In the genomic region with DNA sequence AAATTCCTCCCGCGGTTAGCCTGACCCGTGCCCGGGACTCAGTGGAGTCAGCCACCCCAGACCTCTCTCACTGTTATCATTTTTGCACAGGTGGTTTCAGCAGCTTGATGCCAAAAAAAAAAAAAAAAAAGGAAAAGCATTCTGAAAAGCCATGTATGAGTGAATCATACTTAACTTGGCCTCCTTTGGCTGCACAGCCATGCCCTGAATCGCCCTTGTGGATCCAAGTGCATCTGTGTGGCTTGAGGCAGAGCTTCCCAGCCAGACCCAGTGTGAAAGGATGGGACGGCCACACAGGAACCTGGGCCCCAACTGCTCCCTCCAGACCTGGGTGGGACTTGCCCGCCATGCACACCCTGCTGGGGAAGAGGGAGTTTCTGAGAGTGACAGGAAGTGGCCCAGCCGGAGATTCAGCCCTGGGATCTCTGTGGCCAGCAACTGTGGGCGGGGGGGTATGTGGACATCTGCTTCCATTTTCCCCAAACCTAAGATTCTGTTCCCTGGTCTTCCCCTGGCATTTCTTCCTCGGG, we compare ENCODE assay signal across 10 cellular contexts. TPM values are rescaled to one million over a fixed set of nuclear protein-coding genes. Genes with fewer than 3 reads are reported as not detected.
DNase-seq lines count a peak whose midpoint lies in the region; ATAC-seq, FAIRE-seq and TF ChIP-seq lines count a peak whose summit lies in the region.
"Had no signal": no experiment of that assay in that cellular context is flagged by ENCODE, and none has a peak within 500 bp of the region (broad histone marks: within the 10 kb centered on the region; RNA-seq: fewer than 3 reads in every experiment).

No MANE protein-coding gene starts in this region.

- H2BK120ac ChIP-seq in IMR-90 (ENCODE audit: low read depth, low read length) = peak overlapping the region; percentile 30; the same call in 1 of the 2 replicates
- H2BK120ac ChIP-seq in mesendoderm (ENCODE audit: low read depth, low read length) = no peak overlapping the region

- H2BK5ac ChIP-seq in IMR-90 (ENCODE audit: low read depth, low read length, poor library complexity, severe bottlenecking) (peak overlapping the region; percentile 64), mesendoderm (ENCODE audit: low read length) (no peak overlapping the region)

- BruUV-seq in IMR-90 (replicated peaks; lab: Mats Ljungman, UMichigan) (no TSS peak), GM12878 (replicated peaks; lab: Mats Ljungman, UMichigan) (no TSS peak)

- CTCF ChIA-PET in IMR-90 (lab: Yijun Ruan, JAX) (no interaction called here), GM12878 (lab: Yijun Ruan, JAX) (interaction anchor here (1.0 kb wide), 1 partner anchor 19 kb away, joined by 3 read pairs; no protein-coding TSS in a partner anchor)

- H2BK15ac ChIP-seq in IMR-90 (ENCODE audit: low read depth, low read length) (no peak overlapping the region), mesendoderm (replicated peaks; ENCODE audit: low read depth) (no peak overlapping the region)

- H3K23ac ChIP-seq in IMR-90 (ENCODE audit: low read depth, low read length) = no peak overlapping the region
- no peak overlapping the region for H3K23ac ChIP-seq in mesendoderm (ENCODE audit: low read length)

- RAD21 ChIA-PET in GM12878 (lab: Charles Lee; ENCODE audit: unreplicated experiment) = no interaction called here

- peaks cover 2% of the 10 kb centered on the region; the same call in 1 of the 2 replicates for H3K9me1 ChIP-seq in IMR-90 (ENCODE audit: insufficient read depth, low read length)

- SMC1A ChIA-PET in GM12878 (lab: Charles Lee; ENCODE audit: uncharacterized antibody, unreplicated experiment) = no interaction called here

- H4K8ac ChIP-seq in IMR-90 (ENCODE audit: low read depth in 2 of 2, low read length in 2 of 2) (peak overlapping the region; percentile 40 to 77; a peak in 2 of 4 replicates), mesendoderm (ENCODE audit: low read depth, low read length) (no peak overlapping the region)

- ATAC-seq in IMR-90 (ENCODE audit: low read depth) = peak; percentile 58
- peak; percentile 83 for ATAC-seq in GM12878
- ATAC-seq in HG03342 (IDR thresholded peaks at IDR 0.05; ENCODE audit: unreplicated experiment) = no peak
- no peak for ATAC-seq in GM18909 (IDR thresholded peaks at IDR 0.05; ENCODE audit: poor library complexity, unreplicated experiment)

- H3K27ac ChIP-seq in IMR-90 (ENCODE audit: insufficient read depth, low read length) (peak overlapping the region; percentile 53), GM12878 (ENCODE audit: control insufficient read depth, insufficient read depth) (no peak overlapping the region), mesendoderm (ENCODE audit: low read depth, low read length) (no peak overlapping the region)

- no peak for TF ChIP-seq EP300 in GM12878 (IDR thresholded peaks at IDR 0.05; ENCODE audit: borderline replicate concordance in 1 of 2, control insufficient read depth in 1 of 2, low read depth in 2 of 2, low read length in 2 of 2)

- H2BK20ac ChIP-seq in IMR-90 (ENCODE audit: low read depth, low read length) = no peak overlapping the region

- DNase-seq in COLO668 (lab: John Stamatoyannopoulos, UW; ENCODE audit: unreplicated experiment) (peak; percentile 15), IMR-90 (peak; percentile 68), GM12878 (ENCODE audit: low read depth, low spot score) (no peak), mesendoderm (peak; percentile 31), NCI-H526 (lab: John Stamatoyannopoulos, UW) (no peak)
- no peak for DNase-seq in NK-92 treated with Interleukin-12 subunit alpha and Interleukin-12 subunit beta, amount 100 ng/mL, for 24 hours (lab: John Stamatoyannopoulos, UW)

- H2AK5ac ChIP-seq in IMR-90 (ENCODE audit: low read depth, low read length) (peak overlapping the region; percentile 74; the same call in 1 of the 2 replicates), mesendoderm (ENCODE audit: low read length) (no peak overlapping the region)

- H3K18ac ChIP-seq in IMR-90 (ENCODE audit: low read depth, low read length) (no peak overlapping the region), mesendoderm (ENCODE audit: low read length) (no peak overlapping the region)

- TF ChIP-seq CTCF in IMR-90 (conservative IDR thresholded peaks at IDR 0.05; ENCODE audit: low read depth, low read length) (no peak), GM12878 (IDR thresholded peaks at IDR 0.05 in 2 of 3, conservative IDR thresholded peaks at IDR 0.05 in 1 of 3; ENCODE audit: control insufficient read depth in 2 of 3, extremely low read depth in 1 of 3, insufficient read depth in 1 of 3, low read depth in 3 of 3, low read length in 3 of 3) (no peak)

- no peak overlapping the region for H3K4me2 ChIP-seq in IMR-90 (ENCODE audit: low read depth, low read length)
- peak overlapping the region; percentile 7; the same call in 1 of the 2 replicates for H3K4me2 ChIP-seq in GM12878 (ENCODE audit: control insufficient read depth, insufficient read depth)
- H3K4me2 ChIP-seq in mesendoderm (ENCODE audit: low read length) = no peak overlapping the region
- H3K4me2 ChIP-seq: neural progenitor cell had no signal

- no peak for TF ChIP-seq POLR2A in IMR-90 (IDR thresholded peaks at IDR 0.05; ENCODE audit: low read depth, low read length)
- TF ChIP-seq POLR2A in GM12878 (IDR thresholded peaks at IDR 0.05; ENCODE audit: low read depth, low read length) = no peak

- POLR2A ChIA-PET in IMR-90 (lab: Charles Lee; ENCODE audit: unreplicated experiment) (interaction anchor here (0.5 kb wide), 2 partner anchors 51 to 318 kb away, joined by 4 to 5 read pairs; no protein-coding TSS in a partner anchor), GM12878 (lab: Charles Lee) (no interaction called here)

- H3K56ac ChIP-seq in IMR-90 (ENCODE audit: extremely low read depth, insufficient read depth, low read length) = no peak overlapping the region
- H3K56ac ChIP-seq in mesendoderm (ENCODE audit: low read length) = no peak overlapping the region

- H3K9ac ChIP-seq in IMR-90 (ENCODE audit: low read depth, low read length) (no peak overlapping the region), GM12878 (ENCODE audit: control insufficient read depth, insufficient read depth, low read length) (no peak overlapping the region), mesendoderm (ENCODE audit: low read length) (no peak overlapping the region)
- H3K9ac ChIP-seq: neural progenitor cell had no signal

- H3K4me3 ChIP-seq in IMR-90 (ENCODE audit: insufficient read depth, low read depth, low read length) (no peak overlapping the region), GM12878 (no peak overlapping the region), mesendoderm (ENCODE audit: low read length) (no peak overlapping the region)
- H3K4me3 ChIP-seq: neural progenitor cell had no signal

- peaks cover 2% of the 10 kb centered on the region for H3K79me2 ChIP-seq in GM12878 (ENCODE audit: control insufficient read depth, insufficient read depth, low read length)
- H3K79me2 ChIP-seq in mesendoderm (ENCODE audit: control insufficient read depth, insufficient read depth, low read length) = peaks cover 2% of the 10 kb centered on the region

- intact Hi-C loops in IMR-90 (cut with micrococcal nuclease) = no loop called here
- intact Hi-C loops in GM12878 (cut with micrococcal nuclease; ENCODE audit: unreplicated experiment) = no loop called here

- TF ChIP-seq RAD21 in IMR-90 (IDR thresholded peaks at IDR 0.05; ENCODE audit: low read length) (no peak), GM12878 (IDR thresholded peaks at IDR 0.05; ENCODE audit: insufficient read depth, low read depth, low read length) (no peak)

- dilution Hi-C loops in IMR-90 (cut with HindIII; ENCODE audit: low sequenced_read_pairs, unreplicated experiment) = no loop called here

- no CpG with 5 or more reads among the region's 10 CpGs for WGBS in IMR-90 (ENCODE audit: extremely low coverage in 2 of 2, insufficient read length in 1 of 2), 2 experiments
- WGBS in GM12878 (ENCODE audit: insufficient coverage, insufficient replicate concordance, low lambda C conversion rate, missing lambda C conversion rate) = 17% methylated on average over 10 of the region's 10 CpGs
- no CpG with 5 or more reads among the region's 10 CpGs for WGBS in mesendoderm (ENCODE audit: extremely low coverage, insufficient coverage, low lambda C conversion rate)

- H3K27me3 ChIP-seq in IMR-90 (ENCODE audit: control insufficient read depth, insufficient read depth, low read length) (no peaks in the 10 kb centered on the region), GM12878 (replicated peaks in 1 of 2; ENCODE audit: control insufficient read depth in 2 of 2, insufficient read depth in 2 of 2, low read length in 1 of 2) (no peaks in the 10 kb centered on the region), mesendoderm (ENCODE audit: insufficient read depth, low read length, poor library complexity) (no peaks in the 10 kb centered on the region)

- H3K79me1 ChIP-seq in IMR-90 (ENCODE audit: low read depth in 1 of 2, low read length in 2 of 2) (peaks cover 8 to 10% of the 10 kb centered on the region in 2 experiments), mesendoderm (ENCODE audit: low read length) (peaks cover 2% of the 10 kb centered on the region)

- H4K5ac ChIP-seq in IMR-90 (ENCODE audit: low read depth, low read length) = peak overlapping the region; percentile 15; the same call in 1 of the 2 replicates
- no peak overlapping the region for H4K5ac ChIP-seq in mesendoderm (ENCODE audit: low read length)

- no peaks in the 10 kb centered on the region; the same call in 1 of the 2 replicates for H4K20me1 ChIP-seq in IMR-90 (ENCODE audit: insufficient read depth, low read length)
- H4K20me1 ChIP-seq in GM12878 (ENCODE audit: control insufficient read depth, insufficient read depth) = no peaks in the 10 kb centered on the region

- peak overlapping the region; percentile 91 for H2AK9ac ChIP-seq in IMR-90 (replicated peaks; ENCODE audit: low read depth, low read length, poor library complexity)

- H3K4me1 ChIP-seq in IMR-90 (ENCODE audit: control insufficient read depth, insufficient read depth, low read length) (peaks cover 11% of the 10 kb centered on the region), GM12878 (ENCODE audit: control insufficient read depth, insufficient read depth, low read length) (peaks cover 6% of the 10 kb centered on the region), mesendoderm (ENCODE audit: control insufficient read depth, low read depth, low read length) (peaks cover 3% of the 10 kb centered on the region)
- H3K4me1 ChIP-seq: neural progenitor cell had no signal

- H3K9me3 ChIP-seq in IMR-90 (ENCODE audit: control insufficient read depth, insufficient read depth, low read length) (no peaks in the 10 kb centered on the region), GM12878 (replicated peaks; ENCODE audit: control insufficient read depth, insufficient read depth, low read length) (peaks cover 11% of the 10 kb centered on the region; the same call in 2 of the 3 replicates)

- H3K4ac ChIP-seq in IMR-90 (ENCODE audit: low read depth, low read length) (peak overlapping the region; percentile 45), mesendoderm (ENCODE audit: low read depth, low read length) (no peak overlapping the region)

- FAIRE-seq in GM12878 (lab: Jason Lieb, UNC) = no peak
- FAIRE-seq: GM12892 had no signal

- H4K91ac ChIP-seq in IMR-90 (ENCODE audit: insufficient read depth, low read depth, low read length) = peak overlapping the region; percentile 41

- in situ Hi-C loops in IMR-90 (cut with MboI; ENCODE audit: low sequenced_read_pairs) (no loop called here), GM12878 (cut with MboI) (no loop called here)

- H2AFZ ChIP-seq in IMR-90 (replicated peaks; ENCODE audit: low read length, poor library complexity) = peak overlapping the region; percentile 85
- H2AFZ ChIP-seq in GM12878 (ENCODE audit: control insufficient read depth, low read depth, low read length) = no peak overlapping the region
- H2AFZ ChIP-seq: neural progenitor cell had no signal

- H3K36me3 ChIP-seq in IMR-90 (ENCODE audit: control insufficient read depth, insufficient read depth, low read length) (peaks cover 13% of the 10 kb centered on the region), GM12878 (ENCODE audit: control insufficient read depth in 2 of 2, insufficient read depth in 2 of 2, low read length in 1 of 2) (peaks cover 7 to 12% of the 10 kb centered on the region in 2 experiments; a peak in 3 of 4 replicates), mesendoderm (ENCODE audit: control insufficient read depth, insufficient read depth, low read length) (peaks cover 3% of the 10 kb centered on the region)
- H3K36me3 ChIP-seq: neural progenitor cell had no signal

- no peak overlapping the region for H3K14ac ChIP-seq in IMR-90 (replicated peaks; ENCODE audit: low read depth, low read length)

RNA-seq across cellular contexts. Expression of a gene that starts 8.6 kb away (rescaled TPM):
- total RNA-seq in IMR-90 (2012; rRNA removed) = 5.9 and 7.8 TPM in 2 replicates
- 22.1 and 26.2 TPM in 2 replicates for polyA plus RNA-seq in IMR-90 (2012; rRNA removed)
- 8.8 and 10.5 TPM in 2 replicates for polyA plus RNA-seq in IMR-90 (2012; cell fraction: cytosol; rRNA removed)
- polyA plus RNA-seq in IMR-90 (2012; cell fraction: nucleus; rRNA removed; ENCODE audit: low replicate concordance) = 4.2 and 16.5 TPM in 2 replicates
- total RNA-seq in GM12878 (2013; cell fraction: nucleolus; rRNA removed) = 26.3 and 29.9 TPM in 2 replicates
- 16.7 and 18.1 TPM in 2 replicates for total RNA-seq in GM12878 (2014; rRNA removed)
- total RNA-seq in GM12878 (2014; rRNA removed; fragmentation: Illumina TruSeq; extraction: Trizol) = 16.5 and 16.9 TPM in 2 replicates
- total RNA-seq in GM12878 (2021) = 13.2 and 13.8 TPM in 2 replicates
- polyA plus RNA-seq in GM12878 (2011; ENCODE audit: low read depth) = 16.6 TPM
- polyA plus RNA-seq in GM12878 (2011; rRNA removed) = 31.1 and 38.1 TPM in 2 replicates
- 18.4 and 21.1 TPM in 2 replicates for polyA plus RNA-seq in GM12878 (2011; cell fraction: cytosol; rRNA removed)
- polyA plus RNA-seq in GM12878 (2011; cell fraction: nucleus; rRNA removed) = 19.4 and 23.3 TPM in 2 replicates
- polyA plus RNA-seq in GM12878 (2012) = 20.8 and 20.9 TPM in 2 replicates
- 18.9 and 22.1 TPM in 2 replicates for polyA plus RNA-seq in GM12878 (2014; fragmentation: Illumina TruSeq; extraction: Trizol)
- polyA plus RNA-seq in GM12878 (2014; fragmentation: Nextera tagmentation; extraction: Ambion mirVana) = 10 to 100 TPM in 1 of 2 experiments, 1 to 10 TPM in 1; 6.5 to 11.3 TPM
- polyA plus RNA-seq in GM12878 (2014; rRNA removed) = 27.1 and 31.4 TPM in 2 replicates
- polyA plus RNA-seq in GM12878 (2016; fragmentation: Nextera tagmentation; extraction: Ambion mirVana) = 10 to 100 TPM; 20.2 to 20.9 TPM
- 11.4 and 12.3 TPM in 2 replicates for polyA minus RNA-seq in GM12878 (2011; rRNA and poly(A)+ RNA removed)
- polyA minus RNA-seq in GM12878 (2011; cell fraction: cytosol; rRNA and poly(A)+ RNA removed) = 5.4 and 5.9 TPM in 2 replicates
- 12.5 and 13.5 TPM in 2 replicates for polyA minus RNA-seq in GM12878 (2011; cell fraction: nucleus; rRNA and poly(A)+ RNA removed)
- 16.0 TPM for polyA plus RNA-seq in mesendoderm (2013, experiment 1 of 2)
- 16.8 TPM for polyA plus RNA-seq in mesendoderm (2013, experiment 2 of 2)

RNA-seq across cellular contexts. Expression of a gene that starts 9.3 kb away (rescaled TPM):
- 63.1 and 67.5 TPM in 2 replicates for total RNA-seq in IMR-90 (2012; rRNA removed)
- 40.3 and 46.5 TPM in 2 replicates for polyA plus RNA-seq in IMR-90 (2012; rRNA removed)
- 24.7 and 30.3 TPM in 2 replicates for polyA plus RNA-seq in IMR-90 (2012; cell fraction: cytosol; rRNA removed)
- 121 and 171 TPM in 2 replicates for polyA plus RNA-seq in IMR-90 (2012; cell fraction: nucleus; rRNA removed; ENCODE audit: low replicate concordance)
- total RNA-seq in GM12878 (2013; cell fraction: nucleolus; rRNA removed) = 241 and 252 TPM in 2 replicates
- 53.8 and 53.9 TPM in 2 replicates for total RNA-seq in GM12878 (2014; rRNA removed)
- 32.4 and 39.7 TPM in 2 replicates for total RNA-seq in GM12878 (2014; rRNA removed; fragmentation: Illumina TruSeq; extraction: Trizol)
- 94.3 and 95.7 TPM in 2 replicates for total RNA-seq in GM12878 (2021)
- polyA plus RNA-seq in GM12878 (2011; ENCODE audit: low read depth) = 28.0 TPM
- polyA plus RNA-seq in GM12878 (2011; rRNA removed) = 42.3 and 45.3 TPM in 2 replicates
- polyA plus RNA-seq in GM12878 (2011; cell fraction: cytosol; rRNA removed) = 53.3 and 76.7 TPM in 2 replicates
- 140 and 149 TPM in 2 replicates for polyA plus RNA-seq in GM12878 (2011; cell fraction: nucleus; rRNA removed)
- polyA plus RNA-seq in GM12878 (2012) = 42.7 and 46.1 TPM in 2 replicates
- 34.3 and 39.3 TPM in 2 replicates for polyA plus RNA-seq in GM12878 (2014; fragmentation: Illumina TruSeq; extraction: Trizol)
- polyA plus RNA-seq in GM12878 (2014; fragmentation: Nextera tagmentation; extraction: Ambion mirVana) = 1 to 10 TPM; 6.1 to 8.8 TPM
- 48.6 and 54.6 TPM in 2 replicates for polyA plus RNA-seq in GM12878 (2014; rRNA removed)
- 10 to 100 TPM; 54.5 to 64.6 TPM for polyA plus RNA-seq in GM12878 (2016; fragmentation: Nextera tagmentation; extraction: Ambion mirVana)
- 54.7 and 88.0 TPM in 2 replicates for polyA minus RNA-seq in GM12878 (2011; rRNA and poly(A)+ RNA removed)
- polyA minus RNA-seq in GM12878 (2011; cell fraction: cytosol; rRNA and poly(A)+ RNA removed) = 58.8 and 74.2 TPM in 2 replicates
- polyA minus RNA-seq in GM12878 (2011; cell fraction: nucleus; rRNA and poly(A)+ RNA removed) = 94.2 and 133 TPM in 2 replicates
- 47.2 TPM for polyA plus RNA-seq in mesendoderm (2013, experiment 1 of 2)
- polyA plus RNA-seq in mesendoderm (2013, experiment 2 of 2) = 48.1 TPM

RNA-seq across cellular contexts. Expression of a gene that starts 29.0 kb away (rescaled TPM):
- total RNA-seq in IMR-90 (2012; rRNA removed) (2.5 and 2.7 TPM in 2 replicates), GM12878 (2014; rRNA removed) (14.4 and 16.2 TPM in 2 replicates), GM12878 (2014; rRNA removed; fragmentation: Illumina TruSeq; extraction: Trizol) (6.7 and 7.3 TPM in 2 replicates), GM12878 (2021) (17.9 and 22.3 TPM in 2 replicates)
- polyA plus RNA-seq in IMR-90 (2012; rRNA removed) (5.3 and 6.2 TPM in 2 replicates), GM12878 (2011; rRNA removed) (4.9 and 6.4 TPM in 2 replicates), GM12878 (2014; fragmentation: Illumina TruSeq; extraction: Trizol) (1.3 and 6.7 TPM in 2 replicates), GM12878 (2014; fragmentation: Nextera tagmentation; extraction: Ambion mirVana) (1 to 10 TPM; 1.1 TPM), GM12878 (2014; rRNA removed) (21.6 and 28.2 TPM in 2 replicates), GM12878 (2016; fragmentation: Nextera tagmentation; extraction: Ambion mirVana) (10 to 100 TPM; 18.8 to 20.2 TPM)
- polyA plus RNA-seq in IMR-90 (2012; cell fraction: cytosol; rRNA removed) = 2.8 and 3.1 TPM in 2 replicates
- polyA plus RNA-seq in IMR-90 (2012; cell fraction: nucleus; rRNA removed; ENCODE audit: low replicate concordance) = 20.8 and 32.3 TPM in 2 replicates
- 39.5 and 45.3 TPM in 2 replicates for total RNA-seq in GM12878 (2013; cell fraction: nucleolus; rRNA removed)
- 1.8 TPM for polyA plus RNA-seq in GM12878 (2011; ENCODE audit: low read depth)
- 9.2 and 14.2 TPM in 2 replicates for polyA plus RNA-seq in GM12878 (2011; cell fraction: cytosol; rRNA removed)
- polyA plus RNA-seq in GM12878 (2011; cell fraction: nucleus; rRNA removed) = 50.5 and 63.4 TPM in 2 replicates
- 7.9 and 9.3 TPM in 2 replicates for polyA plus RNA-seq in GM12878 (2012)
- 9.7 and 17.1 TPM in 2 replicates for polyA minus RNA-seq in GM12878 (2011; rRNA and poly(A)+ RNA removed)
- 4.8 and 5.9 TPM in 2 replicates for polyA minus RNA-seq in GM12878 (2011; cell fraction: cytosol; rRNA and poly(A)+ RNA removed)
- polyA minus RNA-seq in GM12878 (2011; cell fraction: nucleus; rRNA and poly(A)+ RNA removed) = 22.1 and 38.8 TPM in 2 replicates
- polyA plus RNA-seq in mesendoderm (2013, experiment 1 of 2) = 7.3 TPM
- polyA plus RNA-seq in mesendoderm (2013, experiment 2 of 2) = 7.5 TPM

RNA-seq across cellular contexts. Expression of a gene that starts 29.2 kb away (rescaled TPM):
- total RNA-seq in IMR-90 (2012; rRNA removed) = 10.0 and 14.2 TPM in 2 replicates
- polyA plus RNA-seq in IMR-90 (2012; rRNA removed) = 19.4 and 19.5 TPM in 2 replicates
- polyA plus RNA-seq in IMR-90 (2012; cell fraction: cytosol; rRNA removed) = 7.2 and 7.8 TPM in 2 replicates
- 49.9 and 70.7 TPM in 2 replicates for polyA plus RNA-seq in IMR-90 (2012; cell fraction: nucleus; rRNA removed; ENCODE audit: low replicate concordance)
- 102 and 117 TPM in 2 replicates for total RNA-seq in GM12878 (2013; cell fraction: nucleolus; rRNA removed)
- 21.9 and 22.1 TPM in 2 replicates for total RNA-seq in GM12878 (2014; rRNA removed)
- total RNA-seq in GM12878 (2014; rRNA removed; fragmentation: Illumina TruSeq; extraction: Trizol) = 15.3 and 17.1 TPM in 2 replicates
- total RNA-seq in GM12878 (2021) = 33.0 and 35.4 TPM in 2 replicates
- 19.1 TPM for polyA plus RNA-seq in GM12878 (2011; ENCODE audit: low read depth)
- 11.3 and 11.5 TPM in 2 replicates for polyA plus RNA-seq in GM12878 (2011; rRNA removed)
- polyA plus RNA-seq in GM12878 (2011; cell fraction: cytosol; rRNA removed) = 10.0 and 12.0 TPM in 2 replicates
- polyA plus RNA-seq in GM12878 (2011; cell fraction: nucleus; rRNA removed) = 65.9 and 71.0 TPM in 2 replicates
- polyA plus RNA-seq in GM12878 (2012) = 16.9 and 23.8 TPM in 2 replicates
- 7.4 and 18.9 TPM in 2 replicates for polyA plus RNA-seq in GM12878 (2014; fragmentation: Illumina TruSeq; extraction: Trizol)
- 1 to 10 TPM; 2.9 to 6.0 TPM for polyA plus RNA-seq in GM12878 (2014; fragmentation: Nextera tagmentation; extraction: Ambion mirVana)
- 25.4 and 35.1 TPM in 2 replicates for polyA plus RNA-seq in GM12878 (2014; rRNA removed)
- 10 to 100 TPM; 39.2 to 39.6 TPM for polyA plus RNA-seq in GM12878 (2016; fragmentation: Nextera tagmentation; extraction: Ambion mirVana)
- polyA minus RNA-seq in GM12878 (2011; rRNA and poly(A)+ RNA removed) = 40.6 and 78.3 TPM in 2 replicates
- polyA minus RNA-seq in GM12878 (2011; cell fraction: cytosol; rRNA and poly(A)+ RNA removed) = 10.3 and 13.7 TPM in 2 replicates
- 19.9 and 39.3 TPM in 2 replicates for polyA minus RNA-seq in GM12878 (2011; cell fraction: nucleus; rRNA and poly(A)+ RNA removed)
- polyA plus RNA-seq in mesendoderm (2013, experiment 1 of 2) = 13.6 TPM
- polyA plus RNA-seq in mesendoderm (2013, experiment 2 of 2) = 12.3 TPM

Comparison
In these comparisons a context has a peak if more than half of its experiments do, and no peak if none do; other contexts are left out.
1. DNase-seq: peak in COLO668 (single experiment), IMR-90 (single experiment) and mesendoderm (single experiment); none in GM12878 (single experiment), NCI-H526 (0 of 2) and NK-92 treated with Interleukin-12 subunit alpha and Interleukin-12 subunit beta, amount 100 ng/mL, for 24 hours (single experiment).
2. ATAC-seq: peak in IMR-90 (single experiment) and GM12878 (single experiment); none in HG03342 (single experiment) and GM18909 (single experiment).